Comparison of ENCODE assay signal across 16 cellular contexts in the genomic region with DNA sequence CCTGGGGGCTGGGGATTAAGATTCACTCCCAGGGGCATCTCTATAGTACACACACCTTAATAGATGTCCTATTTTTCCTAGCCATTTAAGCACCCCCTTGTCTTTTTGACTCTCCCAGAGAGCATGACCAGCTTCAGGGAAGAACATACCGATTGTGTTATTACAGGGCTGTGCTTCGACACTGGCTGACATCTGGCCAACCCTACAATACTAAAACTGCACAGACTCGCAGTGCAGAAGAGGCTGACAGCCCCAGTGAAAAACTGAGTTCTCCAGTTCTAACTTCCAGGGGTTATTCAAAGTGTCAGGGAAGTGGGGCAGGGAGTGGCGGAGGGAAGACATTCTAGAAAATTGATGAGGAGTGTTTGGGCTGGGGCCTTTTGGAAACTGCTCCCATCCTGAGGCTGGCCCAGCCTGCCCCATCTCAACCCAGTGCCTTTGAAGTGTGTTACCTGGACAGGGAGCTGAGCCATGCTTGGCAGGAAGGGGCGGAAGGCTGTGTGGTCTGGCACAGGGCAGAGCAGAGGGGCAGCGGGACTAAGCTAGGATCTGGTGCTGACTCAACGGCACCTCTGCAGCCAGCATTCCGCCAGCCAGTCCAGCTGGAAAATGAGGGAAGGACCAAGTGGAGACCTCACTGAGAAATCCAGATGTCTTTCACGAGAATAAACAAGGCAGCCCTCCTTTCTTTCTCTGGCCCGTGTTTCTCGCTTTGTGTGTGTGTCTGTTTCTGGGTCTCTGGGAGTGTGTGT. TPM values are rescaled to one million over a fixed set of nuclear protein-coding genes. Genes with fewer than 3 reads are reported as not detected.
A peak's percentile ranks its signal among the peaks of the same experiment; 100 is the strongest.
DNase-seq lines count a peak whose midpoint lies in the region; ATAC-seq and TF ChIP-seq lines count a peak whose summit lies in the region.
"Had no signal": no experiment of that assay in that cellular context is flagged by ENCODE, and none has a peak within 500 bp of the region (broad histone marks: within the 10 kb centered on the region; RNA-seq: fewer than 3 reads in every experiment).

No MANE protein-coding gene starts in this region.

- H4K8ac ChIP-seq in trophoblast cell (ENCODE audit: low read depth, low read length), result no peak overlapping the region
- no peak overlapping the region for H4K8ac ChIP-seq in mesendoderm (ENCODE audit: low read depth, low read length)

- no peak for TF ChIP-seq CTCF in ascending aorta (IDR thresholded peaks at IDR 0.05)

- H2AK5ac ChIP-seq in trophoblast cell (ENCODE audit: low read length) (no peak overlapping the region), mesendoderm (ENCODE audit: low read length) (no peak overlapping the region)

- no peaks in the 10 kb centered on the region for H3K36me3 ChIP-seq in ascending aorta
- no peaks in the 10 kb centered on the region for H3K36me3 ChIP-seq in trophoblast cell (ENCODE audit: control insufficient read depth in 1 of 2, insufficient read depth in 2 of 2, low read length in 2 of 2)
- H3K36me3 ChIP-seq in mesendoderm (ENCODE audit: control insufficient read depth, insufficient read depth, low read length), result no peaks in the 10 kb centered on the region
- H3K36me3 ChIP-seq: SJSA1 had no signal

- WGBS in trophoblast cell (ENCODE audit: extremely low coverage, insufficient coverage, insufficient read length), result no CpG with 5 or more reads among the region's 11 CpGs
- no CpG with 5 or more reads among the region's 11 CpGs for WGBS in mesendoderm (ENCODE audit: extremely low coverage, insufficient coverage, low lambda C conversion rate)

- H3K27me3 ChIP-seq in ascending aorta (no peaks in the 10 kb centered on the region), trophoblast cell (ENCODE audit: insufficient read depth, low read length) (no peaks in the 10 kb centered on the region), mesendoderm (ENCODE audit: insufficient read depth, low read length, poor library complexity) (no peaks in the 10 kb centered on the region)
- H3K27me3 ChIP-seq: SJSA1 had no signal

- no peak overlapping the region for H2BK15ac ChIP-seq in mesendoderm (replicated peaks; ENCODE audit: low read depth)

- H3K56ac ChIP-seq in mesendoderm (ENCODE audit: low read length), result no peak overlapping the region

- H4K5ac ChIP-seq in mesendoderm (ENCODE audit: low read length), result no peak overlapping the region

- H3K4me1 ChIP-seq in ascending aorta, result peaks cover 7 to 26% of the 10 kb centered on the region in 2 donors
- H3K4me1 ChIP-seq in trophoblast cell (ENCODE audit: control insufficient read depth in 1 of 2, insufficient read depth in 2 of 2, low read length in 2 of 2), result peaks cover 7 to 14% of the 10 kb centered on the region in 2 experiments
- H3K4me1 ChIP-seq in mesendoderm (ENCODE audit: control insufficient read depth, low read depth, low read length), result no peaks in the 10 kb centered on the region
- H3K4me1 ChIP-seq: SJSA1 had no signal

- H4K12ac ChIP-seq in trophoblast cell (ENCODE audit: low read depth, low read length), result no peak overlapping the region

- no peaks in the 10 kb centered on the region for H3K79me1 ChIP-seq in trophoblast cell (ENCODE audit: low read length)
- no peaks in the 10 kb centered on the region for H3K79me1 ChIP-seq in mesendoderm (ENCODE audit: low read length)

- ATAC-seq in left cardiac atrium (peak; percentile 60 to 88), HG03135 (IDR thresholded peaks at IDR 0.05; ENCODE audit: unreplicated experiment) (no peak), GM19023 (IDR thresholded peaks at IDR 0.05; ENCODE audit: unreplicated experiment) (no peak), left lobe of liver (no peak)
- ATAC-seq: activated T-helper 17 cell treated with anti-CD3 and anti-CD28 coated beads, Interleukin-2, amount 50 U/mL, for 72 hours had no signal

- H3K27ac ChIP-seq in ascending aorta (peak overlapping the region; percentile 76 to 77), trophoblast cell (ENCODE audit: low read depth, low read length) (peak overlapping the region; percentile 41), mesendoderm (ENCODE audit: low read depth, low read length) (no peak overlapping the region)
- H3K27ac ChIP-seq: SJSA1 had no signal

- H3K9me3 ChIP-seq in ascending aorta (no peaks in the 10 kb centered on the region), trophoblast cell (ENCODE audit: insufficient read depth, low read depth, low read length) (no peaks in the 10 kb centered on the region)
- H3K9me3 ChIP-seq: SJSA1 had no signal

- H3K9ac ChIP-seq in trophoblast cell (ENCODE audit: low read length), result no peak overlapping the region
- H3K9ac ChIP-seq in mesendoderm (ENCODE audit: low read length), result no peak overlapping the region

- no peak overlapping the region for H2AFZ ChIP-seq in trophoblast cell (ENCODE audit: insufficient read depth, low read length, poor library complexity)

- H3K14ac ChIP-seq in trophoblast cell (ENCODE audit: low read length), result no peak overlapping the region

- H3K4ac ChIP-seq in trophoblast cell (ENCODE audit: low read depth, low read length) (no peak overlapping the region), mesendoderm (ENCODE audit: low read depth, low read length) (no peak overlapping the region)

- intact Hi-C loops in ascending aorta (cut with DNase I), result loop anchor here (2.0 to 5.0 kb wide), 2 partner anchors 82 to 262 kb away; no protein-coding TSS in a partner anchor
- intact Hi-C loops in left cardiac atrium (cut with DNase I), result no loop called here

- H2BK5ac ChIP-seq in trophoblast cell (ENCODE audit: low read depth, low read length, poor library complexity) (peak overlapping the region; percentile 6), mesendoderm (ENCODE audit: low read length) (no peak overlapping the region)

- H2BK120ac ChIP-seq in trophoblast cell (ENCODE audit: insufficient read depth, low read length, poor library complexity) (peak overlapping the region; percentile 14), mesendoderm (ENCODE audit: low read depth, low read length) (no peak overlapping the region)

- H3K79me2 ChIP-seq in trophoblast cell (ENCODE audit: control insufficient read depth, insufficient read depth, low read length, poor library complexity), result no peaks in the 10 kb centered on the region
- H3K79me2 ChIP-seq in mesendoderm (ENCODE audit: control insufficient read depth, insufficient read depth, low read length), result no peaks in the 10 kb centered on the region

- no peak overlapping the region for H3K18ac ChIP-seq in trophoblast cell (ENCODE audit: low read length)
- no peak overlapping the region for H3K18ac ChIP-seq in mesendoderm (ENCODE audit: low read length)

- H3K4me2 ChIP-seq in trophoblast cell (ENCODE audit: low read length) (no peak overlapping the region), mesendoderm (ENCODE audit: low read length) (no peak overlapping the region)

- H3K4me3 ChIP-seq in ascending aorta, result peak overlapping the region in 1 of 2 donors; percentile 27
- no peak overlapping the region for H3K4me3 ChIP-seq in trophoblast cell (ENCODE audit: low read depth, low read length)
- no peak overlapping the region for H3K4me3 ChIP-seq in mesendoderm (ENCODE audit: low read length)
- H3K4me3 ChIP-seq: SJSA1 had no signal

- peak overlapping the region; percentile 10 for H2BK12ac ChIP-seq in trophoblast cell (ENCODE audit: low read length)

- no peak overlapping the region for H3K23ac ChIP-seq in trophoblast cell (ENCODE audit: low read length)
- no peak overlapping the region for H3K23ac ChIP-seq in mesendoderm (ENCODE audit: low read length)

- H4K91ac ChIP-seq in trophoblast cell (ENCODE audit: low read depth, low read length), result peak overlapping the region; percentile 15

- peak; percentile 59 for DNase-seq in AG08395 (ENCODE audit: low spot score)
- DNase-seq in ascending aorta (ENCODE audit: low spot score in 2 of 2), result peak in 1 of 2 donors; percentile 74
- no peak for DNase-seq in left cardiac atrium
- no peak for DNase-seq in trophoblast cell
- DNase-seq in mesendoderm, result no peak
- DNase-seq in left lobe of liver (ENCODE audit: low spot score), result no peak
- DNase-seq: DMS79 treated with DMSO at 0.1 percent for 48 hours; hippocampal formation; NCI-H1048; NCI-H526; stimulated activated CD4-positive, alpha-beta T cell treated with anti-CD3 and anti-CD28 coated beads, Interleukin-1b, Interleukin-23, amount 100 ng/mL, for 48 hours; stimulated activated naive CD4-positive, alpha-beta T cell treated with Interleukin-2 at 50 U/mL for 16 hours had no signal

RNA-seq across cellular contexts. Expression of gene IGFBP5, which starts 15.4 kb away (rescaled TPM):
- total RNA-seq in ascending aorta, result 1,280 TPM
- 100 to 1,000 TPM in 1 of 2 donors, 10 to 100 TPM in 1; 88.5 to 207 TPM for total RNA-seq in left cardiac atrium
- polyA plus RNA-seq in trophoblast cell (2013), result 356 and 375 TPM in 2 replicates
- 0.35 TPM for polyA plus RNA-seq in mesendoderm (2013, experiment 1 of 2)
- 0.32 TPM for polyA plus RNA-seq in mesendoderm (2013, experiment 2 of 2)
- 55.4 TPM for total RNA-seq in left lobe of liver
- total RNA-seq: activated T-helper 17 cell treated with anti-CD3 and anti-CD28 coated beads, Interleukin-2, amount 50 U/mL, for 72 hours had no signal

Comparison
In these comparisons a context has a peak if more than half of its experiments do, and no peak if none do; other contexts are left out.
1. ATAC-seq: peak in left cardiac atrium (2 of 2); none in HG03135 (single experiment), GM19023 (single experiment) and left lobe of liver (single experiment).